Comparison of ENCODE assay signal across 11 cellular contexts in genomic region chr6:167514524-167514923, GRCh38.
"Had no signal": no experiment of that assay in that cellular context is flagged by ENCODE, and none has a peak within 500 bp of the region (broad histone marks: within the 10 kb centered on the region; RNA-seq: fewer than 3 reads in every experiment).

No MANE protein-coding gene starts in this region.

- H3K36me3 ChIP-seq: HAP-1 had no signal

- H3K9me3 ChIP-seq: HAP-1 had no signal

- H3K4me2 ChIP-seq: GM23338 had no signal

- H3K27ac ChIP-seq: GM23248 had no signal

- DNase-seq: GM23248, GOT3, H7, H9, HCEC 1CT, HFFc6 had no signal

- ATAC-seq: GM23338, HCT116 had no signal

- H3K4me1 ChIP-seq: HAP-1 had no signal

- H2AFZ ChIP-seq: GM23248, GM23338 had no signal

- FAIRE-seq: H1, H54 had no signal

- H3K4me3 ChIP-seq: GM23248, GM23338, HAP-1 had no signal

- H3K9ac ChIP-seq: GM23248 had no signal
